In the genomic region with DNA sequence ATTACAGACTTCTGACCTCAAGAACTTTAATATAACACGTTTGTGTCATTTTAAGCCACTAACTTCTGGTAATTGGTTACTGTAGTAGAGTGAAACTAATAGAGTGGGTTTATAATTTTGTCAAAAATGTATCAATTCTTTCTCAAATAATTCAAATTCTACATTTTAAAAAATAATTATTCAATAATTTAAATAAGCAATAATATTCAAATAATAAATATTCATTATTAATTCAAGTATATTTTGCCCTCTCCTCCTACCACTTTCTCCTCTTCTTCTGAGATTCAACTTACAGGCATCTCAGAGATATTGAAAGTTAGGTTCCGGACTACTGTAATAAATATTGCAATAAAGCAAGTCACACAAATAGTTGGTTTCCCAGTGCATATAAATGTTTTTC, we compare ENCODE assay signal across 9 cellular contexts.
"Had no signal": no experiment of that assay in that cellular context is flagged by ENCODE, and none has a peak within 500 bp of the region (broad histone marks: within the 10 kb centered on the region; RNA-seq: fewer than 3 reads in every experiment).

No MANE protein-coding gene starts in this region.

- H3K4me3 ChIP-seq: K562 had no signal

- H3K9ac ChIP-seq: KMS-11 had no signal

- H3K27ac ChIP-seq: HL-60, KMS-11 had no signal

- H3K4me3 Mint-ChIP-seq: IgD-negative memory B cell had no signal

- H3K4me1 Mint-ChIP-seq: IgD-negative memory B cell had no signal

- DNase-seq: IMR-90, KBM-7, KG1 had no signal

- H3K27ac Mint-ChIP-seq: IgD-negative memory B cell had no signal

- H3K27me3 Mint-ChIP-seq: IgD-negative memory B cell had no signal

- H3K4me2 ChIP-seq: KMS-11 had no signal

- H3K36me3 Mint-ChIP-seq: IgD-negative memory B cell had no signal

- ATAC-seq: HepG2, K562 had no signal

- FAIRE-seq: HepG2, HTR-8/SVneo, K562 had no signal
